1 cellular context compared by ENCODE assay signal in the genomic region with DNA sequence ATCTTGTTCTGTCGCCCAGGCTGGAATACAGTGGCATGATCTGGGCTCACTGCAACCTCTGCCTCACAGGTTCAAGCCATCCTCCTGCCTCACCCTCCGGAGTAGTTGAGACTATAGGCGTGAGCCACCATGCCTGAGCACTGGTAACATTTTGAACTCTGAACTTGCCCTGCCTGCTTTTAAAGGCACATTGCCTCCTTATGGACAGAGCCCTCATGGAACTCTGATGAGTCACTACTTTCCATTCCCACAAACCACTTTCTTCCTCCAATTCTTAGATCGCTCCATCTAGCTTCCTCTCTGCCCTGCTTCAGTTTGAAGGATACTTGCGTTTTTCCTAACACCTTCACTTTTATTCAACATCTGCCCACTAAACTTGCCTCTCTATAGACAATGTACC.
TF ChIP-seq lines count a peak whose summit lies in the region.

No MANE protein-coding gene starts in this region.

TF ChIP-seq in H1, 55 proteins besides CTCF, POLR2A, EP300 and RAD21:
- TF ChIP-seq SAP30 (IDR thresholded peaks at IDR 0.05; ENCODE audit: insufficient read depth, insufficient replicate concordance, low read length): no peak
- no peak for TF ChIP-seq JUND (IDR thresholded peaks at IDR 0.05; ENCODE audit: low read length)
- no peak for TF ChIP-seq GTF2F1 (IDR thresholded peaks at IDR 0.05; ENCODE audit: borderline replicate concordance, low read depth, low read length)
- TF ChIP-seq HDAC2 (IDR thresholded peaks at IDR 0.05; ENCODE audit: borderline replicate concordance in 1 of 2, low read depth in 2 of 2, low read length in 2 of 2): no peak
- TF ChIP-seq SIX5 (IDR thresholded peaks at IDR 0.05; ENCODE audit: low read depth, low read length): no peak
- no peak for TF ChIP-seq TAF1 (IDR thresholded peaks at IDR 0.05; ENCODE audit: low read depth, low read length)
- TF ChIP-seq RXRA (IDR thresholded peaks at IDR 0.05; ENCODE audit: insufficient read depth, low read depth, low read length): no peak
- TF ChIP-seq POLR2AphosphoS5 (IDR thresholded peaks at IDR 0.05; ENCODE audit: low read depth, low read length): no peak
- TF ChIP-seq SIN3A (conservative IDR thresholded peaks at IDR 0.05 in 1 of 2, IDR thresholded peaks at IDR 0.05 in 1 of 2; ENCODE audit: low read depth in 1 of 2, low read length in 2 of 2): no peak
- no peak for TF ChIP-seq SRF (IDR thresholded peaks at IDR 0.05; ENCODE audit: low read depth, low read length)
- no peak for TF ChIP-seq TAF7 (optimal IDR thresholded peaks at IDR 0.05; ENCODE audit: borderline replicate concordance, low read depth, low read length)
